ENCODE assay signal across 8 cellular contexts in the genomic region with DNA sequence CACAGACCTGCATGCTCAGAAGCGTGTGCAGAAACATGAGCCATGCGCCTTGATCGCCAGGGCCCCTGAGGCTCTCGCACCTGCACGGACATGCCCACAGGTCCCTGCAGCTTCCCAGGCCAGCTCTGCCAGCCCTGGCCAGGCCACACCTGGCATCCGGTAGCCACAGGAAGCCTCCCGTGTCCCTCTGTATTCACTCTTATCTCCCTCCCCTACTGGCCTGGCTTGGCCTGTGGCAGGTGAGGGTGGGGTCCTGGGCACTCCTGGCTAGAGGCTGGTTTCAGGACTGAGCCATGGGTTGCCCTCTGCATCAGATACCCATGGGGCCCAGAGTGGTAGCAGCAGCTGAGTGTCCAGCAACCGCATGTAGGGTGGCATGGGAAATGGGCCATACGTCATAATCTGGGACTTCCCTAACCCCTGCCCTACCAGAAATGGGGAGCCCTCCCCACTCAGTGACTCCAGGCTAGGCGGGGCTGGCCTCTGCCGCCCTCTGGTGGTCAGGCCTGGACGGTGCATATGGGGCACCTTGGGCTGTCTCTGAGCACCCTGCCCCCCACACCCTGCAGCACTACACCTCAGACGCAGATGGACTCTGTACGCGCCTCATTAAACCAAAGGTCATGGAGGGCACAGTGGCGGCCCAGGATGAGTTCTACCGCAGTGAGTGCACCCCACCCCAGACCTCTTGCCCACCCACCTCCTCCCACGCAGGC.
A peak's percentile ranks its signal among the peaks of the same experiment; 100 is the strongest.
DNase-seq lines count a peak whose midpoint lies in the region; ATAC-seq and TF ChIP-seq lines count a peak whose summit lies in the region.

No MANE protein-coding gene starts in this region.

- peak; percentile 97 for TF ChIP-seq CTCF in GM10248 (IDR thresholded peaks at IDR 0.05; ENCODE audit: control extremely low read depth, extremely low read depth, low read depth, missing control alignments)
- peak; percentile 97 for TF ChIP-seq CTCF in HEK293 (tag by site-specific recombination; IDR thresholded peaks at IDR 0.05)

- H3K9me3 ChIP-seq in HEK293 (ENCODE audit: control insufficient read depth, insufficient read depth, low read depth, low read length), result no peaks in the 10 kb centered on the region

- POLR2A ChIA-PET in GM10248 (lab: Yijun Ruan, JAX) (interaction anchor here (0.9 to 1.3 kb wide), 2 partner anchors 22 to 29 kb away, joined by 4 to 5 read pairs; no protein-coding TSS in a partner anchor), HEK293 (lab: Yijun Ruan, JAX) (interaction anchor here (1.0 kb wide), 1 partner anchor 12 kb away, joined by 3 read pairs; no protein-coding TSS in a partner anchor)

- peak; percentile 95 for DNase-seq in GM10248 (ENCODE audit: extremely low spot score)
- peak; percentile 19 for DNase-seq in NCI-H2107 treated with DMSO at 0.1 percent for 48 hours (lab: John Stamatoyannopoulos, UW; ENCODE audit: unreplicated experiment)
- DNase-seq in central memory CD4-positive, alpha-beta T cell, result peak; percentile 84
- DNase-seq in kidney glomerular epithelial cell (lab: John Stamatoyannopoulos, UW), result peak; percentile 44
- peak; percentile 76 to 81 for DNase-seq in stimulated activated CD4-positive, alpha-beta T cell treated with anti-CD3 and anti-CD28 coated beads, Interleukin-4, amount 100 ng/mL, for 48 hours (ENCODE audit: low read depth in 2 of 2)
- DNase-seq in OCI-M2 (lab: John Stamatoyannopoulos, UW; ENCODE audit: unreplicated experiment), result no peak

- no peaks in the 10 kb centered on the region for H3K4me1 ChIP-seq in HEK293 (ENCODE audit: control insufficient read depth, insufficient read depth, low read length)

- ATAC-seq in activated CD4-positive, CD25-positive, alpha-beta regulatory T cell treated with anti-CD3 and anti-CD28 coated beads, Interleukin-2, amount 50 U/mL, for 24 hours, result peak; percentile 90 to 92

- peak overlapping the region; percentile 20; the same call in 1 of the 2 replicates for H3K27ac ChIP-seq in HEK293 (ENCODE audit: extremely low read depth, low read depth, low read length)

- H3K4me3 ChIP-seq in HEK293 (ENCODE audit: low read depth, low read length), result no peak overlapping the region

- CTCF ChIA-PET in GM10248 (lab: Yijun Ruan, JAX), result interaction anchor here (0.6 to 35.2 kb wide), 35 partner anchors 10 to 371 kb away, joined by 3 to 1226 read pairs (median 4); partner anchors contain the start of genes CPLX3, CSK, LMAN1L and ULK3
- CTCF ChIA-PET in HEK293 (lab: Yijun Ruan, JAX), result interaction anchor here (0.6 to 25.7 kb wide), 33 partner anchors 8 to 649 kb away, joined by 3 to 649 read pairs (median 4); partner anchors contain the start of gene CSK

- peaks cover 20 to 66% of the 10 kb centered on the region in 2 experiments; a peak in 2 of 3 replicates for H3K36me3 ChIP-seq in HEK293 (ENCODE audit: control insufficient read depth in 2 of 2, insufficient read depth in 1 of 2, low read length in 2 of 2)

TF ChIP-seq in HEK293, 187 proteins besides CTCF, POLR2A, EP300 and RAD21 (continues in another document):
- TF ChIP-seq ZNF391 (tag by site-specific recombination; IDR thresholded peaks at IDR 0.05; ENCODE audit: borderline replicate concordance, low read depth) (peak; percentile 54; the same call in 1 of the 2 replicates), ZNF501 (tag by site-specific recombination; IDR thresholded peaks at IDR 0.05) (peak; percentile 63; the same call in 1 of the 2 replicates), ZNF558 (tag by site-specific recombination; IDR thresholded peaks at IDR 0.05) (no peak), OSR2 (tag by site-specific recombination; IDR thresholded peaks at IDR 0.05) (0 out of 2 replicates have a peak, but pooled peaks have one; percentile 11), ZNF660 (tag by site-specific recombination; IDR thresholded peaks at IDR 0.05) (0 out of 2 replicates have a peak, but pooled peaks have one; percentile 55), ZNF24 (tag by site-specific recombination; IDR thresholded peaks at IDR 0.05) (peak; percentile 56; the same call in 1 of the 2 replicates), KLF1 (tag by site-specific recombination; IDR thresholded peaks at IDR 0.05) (peak; percentile 52), ZNF350 (tag by site-specific recombination; IDR thresholded peaks at IDR 0.05) (no peak), ZBTB17 (tag by site-specific recombination; IDR thresholded peaks at IDR 0.05) (peak; percentile 76), ZNF138 (tag by site-specific recombination; IDR thresholded peaks at IDR 0.05; ENCODE audit: borderline replicate concordance) (no peak), ZNF791 (tag by site-specific recombination; IDR thresholded peaks at IDR 0.05) (no peak), KLF7 (tag by site-specific recombination; IDR thresholded peaks at IDR 0.05; ENCODE audit: borderline replicate concordance) (peak; percentile 26; the same call in 1 of the 2 replicates), ZNF404 (tag by site-specific recombination; IDR thresholded peaks at IDR 0.05) (no peak)
- TF ChIP-seq, protein P1, sequence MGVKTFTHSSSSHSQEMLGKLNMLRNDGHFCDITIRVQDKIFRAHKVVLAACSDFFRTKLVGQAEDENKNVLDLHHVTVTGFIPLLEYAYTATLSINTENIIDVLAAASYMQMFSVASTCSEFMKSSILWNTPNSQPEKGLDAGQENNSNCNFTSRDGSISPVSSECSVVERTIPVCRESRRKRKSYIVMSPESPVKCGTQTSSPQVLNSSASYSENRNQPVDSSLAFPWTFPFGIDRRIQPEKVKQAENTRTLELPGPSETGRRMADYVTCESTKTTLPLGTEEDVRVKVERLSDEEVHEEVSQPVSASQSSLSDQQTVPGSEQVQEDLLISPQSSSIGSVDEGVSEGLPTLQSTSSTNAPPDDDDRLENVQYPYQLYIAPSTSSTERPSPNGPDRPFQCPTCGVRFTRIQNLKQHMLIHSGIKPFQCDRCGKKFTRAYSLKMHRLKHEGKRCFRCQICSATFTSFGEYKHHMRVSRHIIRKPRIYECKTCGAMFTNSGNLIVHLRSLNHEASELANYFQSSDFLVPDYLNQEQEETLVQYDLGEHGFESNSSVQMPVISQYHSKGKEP (tag by site-specific recombination; IDR thresholded peaks at IDR 0.05), result peak; percentile 32; the same call in 1 of the 2 replicates
- TF ChIP-seq, protein P2, sequence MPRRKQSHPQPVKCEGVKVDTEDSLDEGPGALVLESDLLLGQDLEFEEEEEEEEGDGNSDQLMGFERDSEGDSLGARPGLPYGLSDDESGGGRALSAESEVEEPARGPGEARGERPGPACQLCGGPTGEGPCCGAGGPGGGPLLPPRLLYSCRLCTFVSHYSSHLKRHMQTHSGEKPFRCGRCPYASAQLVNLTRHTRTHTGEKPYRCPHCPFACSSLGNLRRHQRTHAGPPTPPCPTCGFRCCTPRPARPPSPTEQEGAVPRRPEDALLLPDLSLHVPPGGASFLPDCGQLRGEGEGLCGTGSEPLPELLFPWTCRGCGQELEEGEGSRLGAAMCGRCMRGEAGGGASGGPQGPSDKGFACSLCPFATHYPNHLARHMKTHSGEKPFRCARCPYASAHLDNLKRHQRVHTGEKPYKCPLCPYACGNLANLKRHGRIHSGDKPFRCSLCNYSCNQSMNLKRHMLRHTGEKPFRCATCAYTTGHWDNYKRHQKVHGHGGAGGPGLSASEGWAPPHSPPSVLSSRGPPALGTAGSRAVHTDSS (tag by site-specific recombination; IDR thresholded peaks at IDR 0.05), result no peak
- TF ChIP-seq, protein P3, sequence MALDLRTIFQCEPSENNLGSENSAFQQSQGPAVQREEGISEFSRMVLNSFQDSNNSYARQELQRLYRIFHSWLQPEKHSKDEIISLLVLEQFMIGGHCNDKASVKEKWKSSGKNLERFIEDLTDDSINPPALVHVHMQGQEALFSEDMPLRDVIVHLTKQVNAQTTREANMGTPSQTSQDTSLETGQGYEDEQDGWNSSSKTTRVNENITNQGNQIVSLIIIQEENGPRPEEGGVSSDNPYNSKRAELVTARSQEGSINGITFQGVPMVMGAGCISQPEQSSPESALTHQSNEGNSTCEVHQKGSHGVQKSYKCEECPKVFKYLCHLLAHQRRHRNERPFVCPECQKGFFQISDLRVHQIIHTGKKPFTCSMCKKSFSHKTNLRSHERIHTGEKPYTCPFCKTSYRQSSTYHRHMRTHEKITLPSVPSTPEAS (tag by site-specific recombination; IDR thresholded peaks at IDR 0.05), result no peak
